In genomic region chr13:27290715-27291114, GRCh38 we compare ENCODE assay signal across 17 cellular contexts. TPM values are rescaled to one million over a fixed set of nuclear protein-coding genes. Genes with fewer than 3 reads are reported as not detected.
DNase-seq lines count a peak whose midpoint lies in the region; ATAC-seq, FAIRE-seq and TF ChIP-seq lines count a peak whose summit lies in the region.
"Had no signal": no experiment of that assay in that cellular context is flagged by ENCODE, and none has a peak within 500 bp of the region (broad histone marks: within the 10 kb centered on the region; RNA-seq: fewer than 3 reads in every experiment).

No MANE protein-coding gene starts in this region.

- H3K4me3 Mint-ChIP-seq in activated CD8-positive, alpha-beta memory T cell treated with anti-CD3 and anti-CD28 coated beads, Interleukin-2, amount 10 ng/mL, durations not matched to agents 7 days and 5 days = no peak overlapping the region
- no peak overlapping the region for H3K4me3 Mint-ChIP-seq in nephron
- H3K4me3 Mint-ChIP-seq: CD14-positive monocyte; CD8-positive, alpha-beta T cell had no signal

- H4K8ac ChIP-seq in H1 (ENCODE audit: extremely low read depth, insufficient read depth, low read length) = no peak overlapping the region; the same call in 1 of the 2 replicates

- no peaks in the 10 kb centered on the region for H4K20me1 ChIP-seq in H1 (replicated peaks in 1 of 2; ENCODE audit: control insufficient read depth in 1 of 2, insufficient read depth in 2 of 2, low read length in 2 of 2)

- no peaks in the 10 kb centered on the region for H3K9me3 Mint-ChIP-seq in activated CD8-positive, alpha-beta memory T cell treated with anti-CD3 and anti-CD28 coated beads, Interleukin-2, amount 10 ng/mL, durations not matched to agents 7 days and 5 days (ENCODE audit: low read depth)
- peaks cover 2% of the 10 kb centered on the region for H3K9me3 Mint-ChIP-seq in nephron
- H3K9me3 Mint-ChIP-seq: CD14-positive monocyte; CD8-positive, alpha-beta T cell had no signal

- H3K36me3 ChIP-seq in H1 (ENCODE audit: control insufficient read depth in 2 of 4, insufficient read depth in 4 of 4, low read length in 3 of 4) = no peaks in the 10 kb centered on the region
- H3K36me3 ChIP-seq in transverse colon = no peaks in the 10 kb centered on the region
- H3K36me3 ChIP-seq: HAP-1 had no signal

- H2BK15ac ChIP-seq in H1 (ENCODE audit: low read length) = no peak overlapping the region

- peaks cover 3% of the 10 kb centered on the region for H3K27me3 Mint-ChIP-seq in activated CD8-positive, alpha-beta memory T cell treated with anti-CD3 and anti-CD28 coated beads, Interleukin-2, amount 10 ng/mL, durations not matched to agents 7 days and 5 days
- H3K27me3 Mint-ChIP-seq in nephron (ENCODE audit: low read depth) = peaks cover 12% of the 10 kb centered on the region

- no peak overlapping the region for H2BK20ac ChIP-seq in H1 (ENCODE audit: low read length)

- H3K79me2 ChIP-seq in H1 (ENCODE audit: control insufficient read depth in 1 of 2, insufficient read depth in 2 of 2, low read length in 2 of 2) = no peaks in the 10 kb centered on the region

- POLR2A ChIA-PET in H1 (lab: Charles Lee; ENCODE audit: partially characterized antibody) = no interaction called here

- CTCF ChIA-PET in activated CD8-positive, alpha-beta memory T cell treated with anti-CD3 and anti-CD28 coated beads, Interleukin-2, amount 10 ng/mL, durations not matched to agents 7 days and 5 days (lab: Charles Lee) = interaction anchor here (1.4 kb wide), 1 partner anchor 20 kb away, joined by 3 read pairs; the partner anchor contains the start of gene RASL11A
- CTCF ChIA-PET in H1 (lab: Charles Lee; ENCODE audit: partially characterized antibody) = interaction anchor here (0.7 to 2.5 kb wide), 2 partner anchors 10 to 532 kb away, joined by 3 to 8 read pairs; no protein-coding TSS in a partner anchor

- no peak overlapping the region for H3K27ac Mint-ChIP-seq in activated CD8-positive, alpha-beta memory T cell treated with anti-CD3 and anti-CD28 coated beads, Interleukin-2, amount 10 ng/mL, durations not matched to agents 7 days and 5 days
- peak overlapping the region in 2 of 3 experiments; percentile 79 to 96 for H3K27ac Mint-ChIP-seq in nephron
- H3K27ac Mint-ChIP-seq: CD8-positive, alpha-beta T cell had no signal

- no peak overlapping the region for H3K56ac ChIP-seq in H1 (replicated peaks; ENCODE audit: insufficient read length, low read depth, low read length)

- no peak overlapping the region for H3K4ac ChIP-seq in H1 (replicated peaks; ENCODE audit: insufficient read length, low read depth, low read length)

- no peak for TF ChIP-seq RAD21 in H1 (IDR thresholded peaks at IDR 0.05 in 1 of 2, conservative IDR thresholded peaks at IDR 0.05 in 1 of 2; ENCODE audit: low read depth in 2 of 2, low read length in 2 of 2)

- H2AK5ac ChIP-seq in H1 (ENCODE audit: low read depth, low read length) = no peak overlapping the region

- intact Hi-C loops in transverse colon (cut with DNase I; ENCODE audit: low total_unique reads) = no loop called here

- H3K4me3 ChIP-seq in H1 (ENCODE audit: extremely low read depth in 1 of 4, insufficient read depth in 2 of 4, low read depth in 3 of 4, low read length in 4 of 4) (no peak overlapping the region), transverse colon (no peak overlapping the region)
- H3K4me3 ChIP-seq: GM23248, HAP-1 had no signal

- H3K4me2 ChIP-seq in H1 (ENCODE audit: insufficient read depth in 1 of 2, low read depth in 2 of 2, low read length in 2 of 2) = no peak overlapping the region

- no peak overlapping the region for H2AFZ ChIP-seq in H1 (ENCODE audit: low read length)
- H2AFZ ChIP-seq: GM23248 had no signal

- no peaks in the 10 kb centered on the region for H3K36me3 Mint-ChIP-seq in activated CD8-positive, alpha-beta memory T cell treated with anti-CD3 and anti-CD28 coated beads, Interleukin-2, amount 10 ng/mL, durations not matched to agents 7 days and 5 days
- no peaks in the 10 kb centered on the region for H3K36me3 Mint-ChIP-seq in nephron (ENCODE audit: low read depth)
- H3K36me3 Mint-ChIP-seq: CD14-positive monocyte; CD8-positive, alpha-beta T cell had no signal

- no peak overlapping the region for H3K23ac ChIP-seq in H1 (ENCODE audit: insufficient read length)

- no peak overlapping the region for H2BK5ac ChIP-seq in H1 (ENCODE audit: low read depth, low read length)

- H2BK120ac ChIP-seq in H1 (replicated peaks; ENCODE audit: low read depth, low read length) = no peak overlapping the region

- no peaks in the 10 kb centered on the region for H3K79me1 ChIP-seq in H1 (ENCODE audit: low read depth, low read length)

- H3K18ac ChIP-seq in H1 (ENCODE audit: extremely low read depth, low read length) = no peak overlapping the region

- H3K23me2 ChIP-seq in H1 (ENCODE audit: low read depth, low read length) = no peaks in the 10 kb centered on the region

- peaks cover 19% of the 10 kb centered on the region for H3K4me1 Mint-ChIP-seq in activated CD8-positive, alpha-beta memory T cell treated with anti-CD3 and anti-CD28 coated beads, Interleukin-2, amount 10 ng/mL, durations not matched to agents 7 days and 5 days
- H3K4me1 Mint-ChIP-seq in nephron = peaks cover 15% of the 10 kb centered on the region
- H3K4me1 Mint-ChIP-seq: CD14-positive monocyte had no signal

- no peak overlapping the region for H3K9ac ChIP-seq in H1 (replicated peaks in 1 of 4; ENCODE audit: extremely low read depth in 1 of 4, low read depth in 3 of 4, low read length in 3 of 4)
- H3K9ac ChIP-seq: GM23248 had no signal

- H3K27me3 ChIP-seq in H1 (replicated peaks in 1 of 4; ENCODE audit: control insufficient read depth in 3 of 4, extremely low read depth in 1 of 4, insufficient read depth in 3 of 4, low read length in 3 of 4) (no peaks in the 10 kb centered on the region), transverse colon (peaks cover 4% of the 10 kb centered on the region)

- no peaks in the 10 kb centered on the region for H3K9me3 ChIP-seq in H1 (ENCODE audit: insufficient read depth in 2 of 2, low read depth in 1 of 2, low read length in 1 of 2)
- no peaks in the 10 kb centered on the region for H3K9me3 ChIP-seq in transverse colon
- H3K9me3 ChIP-seq: Caco-2, HAP-1 had no signal

- TF ChIP-seq EP300 in H1 (IDR thresholded peaks at IDR 0.05; ENCODE audit: borderline replicate concordance in 1 of 2, low read depth in 2 of 2, low read length in 2 of 2) (no peak), transverse colon (IDR thresholded peaks at IDR 0.05; ENCODE audit: low read depth) (no peak)

- H3K27ac ChIP-seq in H1 (ENCODE audit: low read depth, low read length) = no peak overlapping the region
- no peak overlapping the region for H3K27ac ChIP-seq in transverse colon
- H3K27ac ChIP-seq: 22Rv1, GM23248 had no signal

- H4K5ac ChIP-seq in H1 (ENCODE audit: insufficient read length, low read depth, low read length) = no peak overlapping the region

- TF ChIP-seq CTCF in H1 (IDR thresholded peaks at IDR 0.05; ENCODE audit: control extremely low read depth in 1 of 3, insufficient read depth in 1 of 3, low read depth in 1 of 3, low read length in 3 of 3) = no peak
- no peak for TF ChIP-seq CTCF in nephron (IDR thresholded peaks at IDR 0.05; ENCODE audit: unreplicated experiment in 3 of 3)
- TF ChIP-seq CTCF in transverse colon (IDR thresholded peaks at IDR 0.05) = no peak

- no peak for ATAC-seq in activated CD8-positive, alpha-beta memory T cell treated with anti-CD3 and anti-CD28 coated beads, Interleukin-2, amount 10 ng/mL, durations not matched to agents 7 days and 5 days
- ATAC-seq: CD8-positive, alpha-beta T cell had no signal

- no peak overlapping the region for H4K91ac ChIP-seq in H1 (replicated peaks; ENCODE audit: insufficient read length, low read length)

- FAIRE-seq in H1 (lab: Jason Lieb, UNC) = no peak
- FAIRE-seq in GM12891 (lab: Jason Lieb, UNC) = no peak
- FAIRE-seq: GM18507 had no signal

- H3K14ac ChIP-seq in H1 (ENCODE audit: insufficient read length) = no peak overlapping the region

- H3K4me1 ChIP-seq in H1 (replicated peaks in 1 of 4; ENCODE audit: control insufficient read depth in 3 of 4, insufficient read depth in 4 of 4, low read length in 3 of 4) = no peaks in the 10 kb centered on the region
- H3K4me1 ChIP-seq in transverse colon = no peaks in the 10 kb centered on the region
- H3K4me1 ChIP-seq: Caco-2, HAP-1 had no signal

- in situ Hi-C loops in transverse colon (cut with MboI; ENCODE audit: low pct_ligation_motif_present in 1 of 4, low pct_unique_long_range_greater_than_20kb in 1 of 4, low sequenced_read_pairs in 3 of 4) = no loop called here

- peak; percentile 22 for DNase-seq in activated CD8-positive, alpha-beta memory T cell treated with anti-CD3 and anti-CD28 coated beads, Interleukin-2, amount 50 U/mL, for 48 hours
- no peak for DNase-seq in activated CD8-positive, alpha-beta memory T cell treated with anti-CD3 and anti-CD28 coated beads, Interleukin-2, amount 10 ng/mL, durations not matched to agents 7 days and 5 days
- DNase-seq in H1 (ENCODE audit: low read depth in 1 of 2, low spot score in 2 of 2) (no peak), NCI-H2029 (lab: John Stamatoyannopoulos, UW) (no peak), transverse colon (no peak), GM12891 (ENCODE audit: insufficient read length, low spot score) (no peak)
- DNase-seq: Caco-2, DMS53, GM23248, IMR-90, KBM-7 had no signal

- WGBS in H1 (ENCODE audit: extremely low coverage in 1 of 2, insufficient coverage in 1 of 2, insufficient read length in 1 of 2, insufficient replicate concordance in 2 of 2, low coverage in 1 of 2, low lambda C conversion rate in 2 of 2, missing lambda C conversion rate in 1 of 2), 2 experiments = 89% methylated on average over 4 of the region's 4 CpGs; no CpG with 5 or more reads in 1 of the 2 experiments
- 71% methylated on average over 4 of the region's 4 CpGs; no CpG with 5 or more reads in 1 of the 2 donors for WGBS in transverse colon (ENCODE audit: low coverage in 1 of 2), 2 donors

- TF ChIP-seq POLR2A in H1 (IDR thresholded peaks at IDR 0.05; ENCODE audit: control extremely low read depth in 1 of 2, low read depth in 2 of 2, low read length in 2 of 2) (no peak), transverse colon (IDR thresholded peaks at IDR 0.05) (no peak), GM12891 (IDR thresholded peaks at IDR 0.05; ENCODE audit: low read depth, low read length) (no peak)

- H2BK12ac ChIP-seq in H1 (ENCODE audit: low read depth, low read length) = no peak overlapping the region

RNA-seq across cellular contexts. Expression of gene RASL11A, which starts 20.1 kb away (rescaled TPM):
- under 1 TPM; 0.70 to 0.91 TPM for total RNA-seq in activated CD8-positive, alpha-beta memory T cell treated with anti-CD3 and anti-CD28 coated beads, Interleukin-2, amount 10 ng/mL, durations not matched to agents 7 days and 5 days
- 6.8 and 7.9 TPM in 2 replicates for total RNA-seq in H1 (2021; fragmentation: NEBNext Ultra II Directional; extraction: Animal tissue kit (Norgen Biotek cat#: 25700))
- 2.9 and 3.8 TPM in 2 replicates for polyA plus RNA-seq in H1 (2011; rRNA removed)
- polyA plus RNA-seq in H1 (2011; cell fraction: cytosol; rRNA removed) = 3.4 TPM
- 5.9 TPM for polyA plus RNA-seq in H1 (2011; cell fraction: nucleus; rRNA removed)
- polyA plus RNA-seq in H1 (2012, experiment 1 of 2) = 2.7 to 5.7 TPM (median 3.8 TPM) in 4 replicates
- polyA plus RNA-seq in H1 (2012, experiment 2 of 2) = 4.8 TPM
- 2.7 TPM for polyA plus RNA-seq in H1 (2013, experiment 1 of 2)
- polyA plus RNA-seq in H1 (2013, experiment 2 of 2) = 3.0 TPM
- 8.9 and 9.3 TPM in 2 replicates for polyA minus RNA-seq in H1 (2011; rRNA and poly(A)+ RNA removed)
- polyA minus RNA-seq in H1 (2011; cell fraction: cytosol; rRNA and poly(A)+ RNA removed) = 3.4 TPM
- polyA minus RNA-seq in H1 (2011; cell fraction: nucleus; rRNA and poly(A)+ RNA removed) = 3.1 TPM
- total RNA-seq in transverse colon = 10 to 100 TPM; 18.7 to 37.7 (median 28.9) TPM
- polyA plus RNA-seq in GM12891 (2012; ENCODE audit: low read depth, missing spikeins) = 0.32 TPM

RNA-seq across cellular contexts. Expression of gene RPL21, which starts 39.4 kb away (rescaled TPM):
- total RNA-seq in activated CD8-positive, alpha-beta memory T cell treated with anti-CD3 and anti-CD28 coated beads, Interleukin-2, amount 10 ng/mL, durations not matched to agents 7 days and 5 days = 100 to 1,000 TPM; 806 to 916 TPM
- 1,233 and 1,283 TPM in 2 replicates for total RNA-seq in H1 (2021; fragmentation: NEBNext Ultra II Directional; extraction: Animal tissue kit (Norgen Biotek cat#: 25700))
- 329 and 624 TPM in 2 replicates for polyA plus RNA-seq in H1 (2011; rRNA removed)
- 1,115 TPM for polyA plus RNA-seq in H1 (2011; cell fraction: cytosol; rRNA removed)
- polyA plus RNA-seq in H1 (2011; cell fraction: nucleus; rRNA removed) = 249 TPM
- 908 to 2,019 TPM (median 1,325 TPM) in 4 replicates for polyA plus RNA-seq in H1 (2012, experiment 1 of 2)
- polyA plus RNA-seq in H1 (2012, experiment 2 of 2) = 1,153 TPM
- polyA plus RNA-seq in H1 (2013, experiment 1 of 2) = 2,859 TPM
- 2,776 TPM for polyA plus RNA-seq in H1 (2013, experiment 2 of 2)
- polyA minus RNA-seq in H1 (2011; rRNA and poly(A)+ RNA removed) = 93.0 and 207 TPM in 2 replicates
- polyA minus RNA-seq in H1 (2011; cell fraction: cytosol; rRNA and poly(A)+ RNA removed) = 183 TPM
- 327 TPM for polyA minus RNA-seq in H1 (2011; cell fraction: nucleus; rRNA and poly(A)+ RNA removed)
- total RNA-seq in transverse colon = 100 to 1,000 TPM in 3 of 4 donors, 10 to 100 TPM in 1; 71.8 to 702 (median 370) TPM
- polyA plus RNA-seq in GM12891 (2012; ENCODE audit: low read depth, missing spikeins) = 3,057 TPM
